ENCODE assay signal across 8 cellular contexts in the genomic region with DNA sequence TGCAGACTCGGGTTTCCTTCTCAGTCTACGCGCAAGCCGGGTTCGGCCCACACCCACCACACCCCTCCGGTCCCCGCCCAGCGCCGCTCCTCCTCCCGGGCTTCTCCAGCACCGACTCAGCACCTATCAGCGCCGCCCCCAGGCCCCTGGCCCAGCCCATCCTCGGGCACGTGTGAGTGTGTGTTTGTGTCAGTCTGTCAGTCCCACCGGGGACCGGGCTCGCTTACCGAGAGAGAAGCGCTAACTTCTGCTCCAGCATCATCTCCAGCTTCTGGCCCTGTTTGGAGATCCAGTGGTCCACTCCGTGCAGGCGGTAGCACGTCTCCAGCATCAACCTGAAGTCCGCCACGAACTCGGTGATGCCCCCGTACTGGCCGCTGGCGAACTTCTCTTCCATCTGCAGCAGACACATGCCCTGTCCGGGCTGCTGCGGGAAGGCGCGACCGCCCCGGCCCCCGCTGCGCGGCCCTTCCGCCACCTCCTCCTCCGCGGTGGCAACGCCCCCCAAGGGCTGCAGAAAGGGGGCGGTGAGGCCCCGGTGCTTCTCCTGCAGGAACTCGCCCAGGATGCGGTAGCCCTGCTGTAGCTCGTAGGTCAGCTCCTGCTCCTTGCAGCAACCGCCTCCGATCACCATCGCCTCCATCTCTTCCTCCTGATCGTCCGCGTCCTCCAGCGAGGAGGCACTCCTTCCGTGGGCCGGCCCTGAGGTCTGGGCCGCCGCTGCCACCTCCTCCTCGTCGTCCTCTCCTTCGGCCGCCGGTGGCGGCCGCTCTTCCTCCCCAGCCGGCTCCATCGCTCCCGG.
DNase-seq lines count a peak whose midpoint lies in the region; ATAC-seq and TF ChIP-seq lines count a peak whose summit lies in the region.

No MANE protein-coding gene starts in this region.

- no peaks in the 10 kb centered on the region for H3K36me3 ChIP-seq in muscle layer of colon (ENCODE audit: insufficient read depth, low read length)

- peaks cover 26% of the 10 kb centered on the region for H3K4me1 ChIP-seq in muscle layer of colon (ENCODE audit: insufficient read depth, low read length)

- H3K4me3 ChIP-seq in muscle layer of colon (ENCODE audit: low read depth in 1 of 2, low read length in 2 of 2) = peak overlapping the region; percentile 88 to 92

- H3K27ac ChIP-seq in muscle layer of colon (ENCODE audit: low read depth, low read length) = peak overlapping the region; percentile 98

- no peaks in the 10 kb centered on the region for H3K27me3 ChIP-seq in muscle layer of colon (ENCODE audit: control insufficient read depth in 1 of 2, insufficient read depth in 2 of 2, low read length in 2 of 2)

- TF ChIP-seq POLR2A in erythroblast (IDR thresholded peaks at IDR 0.05; ENCODE audit: low read length) = no peak

- peak; percentile 70 for ATAC-seq in GM21529 (IDR thresholded peaks at IDR 0.05; ENCODE audit: unreplicated experiment)

- DNase-seq in DMS 273 (lab: John Stamatoyannopoulos, UW; ENCODE audit: unreplicated experiment) = peak; percentile 96
- DNase-seq in HuH-7.5 (ENCODE audit: low spot score) = peak; percentile 55
- peak; percentile 100 for DNase-seq in OCI-M1 (lab: John Stamatoyannopoulos, UW)
- DNase-seq in activated T-cell treated with anti-CD3 and anti-CD28 coated beads for 48 hours (ENCODE audit: low read depth) = peak; percentile 94
- DNase-seq in erythroblast (lab: John Stamatoyannopoulos, UW) = peak; percentile 91 to 94
- DNase-seq in stimulated activated CD8-positive, alpha-beta memory T cell treated with anti-CD3 and anti-CD28 coated beads, Interleukin-4, amount 100 ng/mL, for 4 hours (ENCODE audit: low read depth in 2 of 2, low spot score in 1 of 2) = peak; percentile 89 to 90

- no peaks in the 10 kb centered on the region for H3K9me3 ChIP-seq in muscle layer of colon (ENCODE audit: low read length)

- H3K9ac ChIP-seq in muscle layer of colon (ENCODE audit: low read length) = peak overlapping the region; percentile 49

Comparison
In these comparisons a context has a peak if more than half of its experiments do, and no peak if none do; other contexts are left out.
1. Peak in every context shown above with its lines: DNase-seq, ATAC-seq, H3K4me3 ChIP-seq and H3K27ac ChIP-seq.